Comparison of ENCODE assay signal across 1 cellular context in the genomic region with DNA sequence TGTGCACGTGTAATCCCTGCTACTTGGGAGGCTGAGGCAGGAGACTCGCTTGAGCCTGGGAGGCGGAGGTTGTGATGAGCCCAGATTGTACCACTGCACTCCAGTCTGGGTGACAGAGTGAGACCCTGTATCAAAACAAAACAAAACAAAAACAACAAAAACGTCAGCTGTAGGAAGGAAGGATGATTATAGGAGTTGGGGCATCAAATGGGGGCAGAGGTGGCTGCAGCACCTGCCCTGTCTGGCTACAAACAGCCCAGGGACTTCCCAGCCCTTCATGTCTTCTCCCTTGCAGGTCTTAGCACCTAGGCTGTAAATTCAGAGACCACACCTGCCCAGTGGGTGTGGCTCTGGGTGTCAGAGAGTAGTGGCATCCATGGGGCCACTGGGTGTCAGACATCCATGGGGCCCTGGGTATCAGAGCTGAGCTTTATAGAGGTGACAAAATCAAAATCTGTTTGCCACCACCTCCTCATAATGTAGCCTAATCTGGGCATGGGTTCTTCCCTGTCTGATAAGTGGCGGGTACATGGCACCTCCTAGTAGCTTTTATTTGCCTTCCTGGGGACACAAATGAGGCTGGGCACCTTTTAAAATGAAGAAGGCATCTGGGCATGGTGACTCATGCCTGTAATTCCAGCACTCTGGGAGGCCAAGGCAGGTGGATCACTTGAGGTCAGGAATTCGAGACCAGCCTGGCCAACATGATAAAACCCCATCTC.
TF ChIP-seq lines count a peak whose summit lies in the region.

No MANE protein-coding gene starts in this region.

TF ChIP-seq in HepG2, 621 proteins besides CTCF, POLR2A, EP300 and RAD21:
- TF ChIP-seq ZNF83 (CRISPR knock-in tag; IDR thresholded peaks at IDR 0.05; ENCODE audit: borderline replicate concordance) (no peak), RBFOX2 (IDR thresholded peaks at IDR 0.05; ENCODE audit: low read depth, low read length) (no peak), CHD2 (IDR thresholded peaks at IDR 0.05; ENCODE audit: low read depth, low read length) (no peak), TBP (CRISPR knock-in tag; IDR thresholded peaks at IDR 0.05) (no peak), RFX1 (IDR thresholded peaks at IDR 0.05) (no peak), TARDBP (CRISPR knock-in tag; IDR thresholded peaks at IDR 0.05) (no peak), PHF8 (CRISPR knock-in tag; IDR thresholded peaks at IDR 0.05) (no peak), ZNF296 (CRISPR knock-in tag; conservative IDR thresholded peaks at IDR 0.05) (no peak), RBM22 (optimal IDR thresholded peaks at IDR 0.05; ENCODE audit: low read length) (no peak), SETDB1 (CRISPR knock-in tag; IDR thresholded peaks at IDR 0.05; ENCODE audit: borderline replicate concordance) (no peak), CC2D1A (CRISPR knock-in tag; IDR thresholded peaks at IDR 0.05) (no peak), ZNF431 (CRISPR knock-in tag; IDR thresholded peaks at IDR 0.05; ENCODE audit: borderline replicate concordance, low read depth) (no peak), THYN1 (CRISPR knock-in tag; IDR thresholded peaks at IDR 0.05; ENCODE audit: borderline replicate concordance, low read depth) (no peak), ZKSCAN8 (CRISPR knock-in tag; IDR thresholded peaks at IDR 0.05; ENCODE audit: borderline replicate concordance) (no peak), EEA1 (CRISPR knock-in tag; IDR thresholded peaks at IDR 0.05; ENCODE audit: borderline replicate concordance) (no peak), NFRKB (IDR thresholded peaks at IDR 0.05) (no peak)
- TF ChIP-seq, protein P1, sequence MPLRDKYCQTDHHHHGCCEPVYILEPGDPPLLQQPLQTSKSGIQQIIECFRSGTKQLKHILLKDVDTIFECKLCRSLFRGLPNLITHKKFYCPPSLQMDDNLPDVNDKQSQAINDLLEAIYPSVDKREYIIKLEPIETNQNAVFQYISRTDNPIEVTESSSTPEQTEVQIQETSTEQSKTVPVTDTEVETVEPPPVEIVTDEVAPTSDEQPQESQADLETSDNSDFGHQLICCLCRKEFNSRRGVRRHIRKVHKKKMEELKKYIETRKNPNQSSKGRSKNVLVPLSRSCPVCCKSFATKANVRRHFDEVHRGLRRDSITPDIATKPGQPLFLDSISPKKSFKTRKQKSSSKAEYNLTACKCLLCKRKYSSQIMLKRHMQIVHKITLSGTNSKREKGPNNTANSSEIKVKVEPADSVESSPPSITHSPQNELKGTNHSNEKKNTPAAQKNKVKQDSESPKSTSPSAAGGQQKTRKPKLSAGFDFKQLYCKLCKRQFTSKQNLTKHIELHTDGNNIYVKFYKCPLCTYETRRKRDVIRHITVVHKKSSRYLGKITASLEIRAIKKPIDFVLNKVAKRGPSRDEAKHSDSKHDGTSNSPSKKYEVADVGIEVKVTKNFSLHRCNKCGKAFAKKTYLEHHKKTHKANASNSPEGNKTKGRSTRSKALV (CRISPR knock-in tag; IDR thresholded peaks at IDR 0.05): no peak
